In genomic region chr3:196288141-196288460, GRCh38 we compare ENCODE assay signal across 8 cellular contexts. TPM values are rescaled to one million over a fixed set of nuclear protein-coding genes. Genes with fewer than 3 reads are reported as not detected.
A peak's percentile ranks its signal among the peaks of the same experiment; 100 is the strongest.
DNase-seq lines count a peak whose midpoint lies in the region; ATAC-seq and TF ChIP-seq lines count a peak whose summit lies in the region.

No MANE protein-coding gene starts in this region.

- TF ChIP-seq CTCF in BJ (IDR thresholded peaks at IDR 0.05; ENCODE audit: insufficient read depth, low read depth, low read length) (no peak), HFF-Myc (IDR thresholded peaks at IDR 0.05; ENCODE audit: low read depth, low read length, missing control alignments) (no peak), fibroblast of the aortic adventitia (IDR thresholded peaks at IDR 0.05; ENCODE audit: insufficient read depth, low read length) (no peak), psoas muscle (IDR thresholded peaks at IDR 0.05) (no peak)

- CTCF ChIA-PET in BJ (lab: Yijun Ruan, JAX), result no interaction called here
- CTCF ChIA-PET in T-cell (lab: Charles Lee), result interaction anchor here (0.7 kb wide), 2 partner anchors 526 to 1021 kb away, joined by 3 read pairs; no protein-coding TSS in a partner anchor

- H3K4me3 ChIP-seq in BJ (ENCODE audit: low read depth, low read length) (peak overlapping the region; percentile 59), HFF-Myc (replicated peaks; ENCODE audit: low read depth, low read length) (peak overlapping the region; percentile 98), fibroblast of the aortic adventitia (ENCODE audit: low read depth, low read length) (peak overlapping the region; percentile 100), psoas muscle (peak overlapping the region; percentile 92)

- peaks cover 36% of the 10 kb centered on the region for H3K4me1 ChIP-seq in psoas muscle

- H3K27ac Mint-ChIP-seq in T-cell, result peak overlapping the region; percentile 81 to 99

- ATAC-seq in T-cell (replicated peaks in 1 of 4), result peak in 3 of 4 experiments; percentile 1 to 54 (median 1)
- peak; percentile 15 to 48 (median 36) for ATAC-seq in psoas muscle
- no peak for ATAC-seq in HG02759 (IDR thresholded peaks at IDR 0.05; ENCODE audit: unreplicated experiment)
- ATAC-seq in GM21526 (IDR thresholded peaks at IDR 0.05; ENCODE audit: low FRiP score, unreplicated experiment), result no peak
- no peak for ATAC-seq in HG03565 (IDR thresholded peaks at IDR 0.05; ENCODE audit: unreplicated experiment)

- H3K9me3 ChIP-seq in psoas muscle, result no peaks in the 10 kb centered on the region

- H3K27ac ChIP-seq in psoas muscle, result peak overlapping the region; percentile 98

- H3K27me3 Mint-ChIP-seq in T-cell, result no peaks in the 10 kb centered on the region

- no peaks in the 10 kb centered on the region for H3K9me3 Mint-ChIP-seq in T-cell

- H3K27me3 ChIP-seq in BJ (ENCODE audit: control insufficient read depth, insufficient read depth, low read length) (no peaks in the 10 kb centered on the region), psoas muscle (ENCODE audit: insufficient read depth in 3 of 3, low read length in 2 of 3) (no peaks in the 10 kb centered on the region)

- H3K4me3 Mint-ChIP-seq in T-cell, result peak overlapping the region; percentile 93 to 100 (median 99)

- no peak for DNase-seq in BJ (ENCODE audit: low read depth)
- DNase-seq in HFF-Myc (ENCODE audit: extremely low read depth, low read depth), result no peak
- peak in 7 of 34 experiments; percentile 21 to 42 (median 28) for DNase-seq in T-cell
- peak; percentile 67 for DNase-seq in fibroblast of the aortic adventitia (ENCODE audit: low read depth)
- DNase-seq in psoas muscle, result no peak

- peaks cover 35 to 51% (median 47%) of the 10 kb centered on the region in 3 donors for H3K4me1 Mint-ChIP-seq in T-cell

- no peaks in the 10 kb centered on the region for H3K36me3 ChIP-seq in BJ (ENCODE audit: control insufficient read depth, insufficient read depth, low read length)
- no peaks in the 10 kb centered on the region for H3K36me3 ChIP-seq in psoas muscle (ENCODE audit: insufficient read depth in 1 of 2, low read depth in 1 of 2)

- POLR2A ChIA-PET in BJ (lab: Charles Lee), result interaction anchor here (1.0 kb wide), 1 partner anchor 20 kb away, joined by 5 read pairs; no protein-coding TSS in a partner anchor
- POLR2A ChIA-PET in T-cell (lab: Charles Lee), result no interaction called here

- WGBS in psoas muscle, 3 donors, result 0 to 1% (median 0%) methylated on average over 17 of the region's 17 CpGs

- intact Hi-C loops in psoas muscle (cut with DNase I), result no loop called here

- no peaks in the 10 kb centered on the region for H3K36me3 Mint-ChIP-seq in T-cell

RNA-seq across cellular contexts. Expression of gene PCYT1A, which starts 0.6 kb away (rescaled TPM):
- 73.3 and 75.0 TPM in 2 replicates for polyA plus RNA-seq in BJ (2011; rRNA removed)
- polyA minus RNA-seq in BJ (2011; rRNA and poly(A)+ RNA removed), result 137 and 144 TPM in 2 replicates
- 10 to 100 TPM; 61.1 to 87.9 (median 64.1) TPM for total RNA-seq in T-cell
- total RNA-seq in fibroblast of the aortic adventitia (ENCODE audit: low replicate concordance), result 76.7 and 80.8 TPM in 2 replicates
- 10 to 100 TPM; 58.8 to 98.4 (median 70.0) TPM for total RNA-seq in psoas muscle
- polyA plus RNA-seq in psoas muscle, result 10 to 100 TPM; 28.4 to 88.2 (median 35.6) TPM

RNA-seq across cellular contexts. Expression of gene DYNLT2B, which starts 29.9 kb away (rescaled TPM):
- polyA plus RNA-seq in BJ (2011; rRNA removed) (7.6 and 11.1 TPM in 2 replicates), psoas muscle (1 to 10 TPM; 1.9 to 6.1 (median 3.1) TPM)
- 0.95 and 1.9 TPM in 2 replicates for polyA minus RNA-seq in BJ (2011; rRNA and poly(A)+ RNA removed)
- total RNA-seq in T-cell (1 to 10 TPM; 3.2 to 8.5 (median 7.8) TPM), fibroblast of the aortic adventitia (ENCODE audit: low replicate concordance) (16.0 and 22.1 TPM in 2 replicates), psoas muscle (1 to 10 TPM in 2 of 4 donors, under 1 TPM in 1, not detected in 1; 0.44 to 3.2 (median 2.3) TPM)

RNA-seq across cellular contexts. Expression of gene TM4SF19, which starts 50.1 kb away (rescaled TPM):
- not detected in 2 replicates for polyA plus RNA-seq in BJ (2011; rRNA removed)
- not detected in 2 replicates for polyA minus RNA-seq in BJ (2011; rRNA and poly(A)+ RNA removed)
- 1 to 10 TPM in 1 of 5 donors, under 1 TPM in 2, not detected in 2; 0.28 to 1.3 (median 0.53) TPM for total RNA-seq in T-cell
- total RNA-seq in fibroblast of the aortic adventitia (ENCODE audit: low replicate concordance), result not detected in 2 replicates
- total RNA-seq in psoas muscle, result 1 to 10 TPM in 1 of 4 donors, under 1 TPM in 1, not detected in 2; 0.93 to 1.9 TPM
- polyA plus RNA-seq in psoas muscle, result 1 to 10 TPM in 1 of 3 donors, under 1 TPM in 1, not detected in 1; 1.00 to 2.3 TPM

Comparison
In these comparisons a context has a peak if more than half of its experiments do, and no peak if none do; other contexts are left out.
1. ATAC-seq: peak in T-cell (3 of 4) and psoas muscle (4 of 4); none in HG02759 (single experiment), GM21526 (single experiment) and HG03565 (single experiment).
2. Peak in every context shown above with its lines, with median percentiles within 50 percentile points of each other: H3K4me3 ChIP-seq.